In the genomic region with DNA sequence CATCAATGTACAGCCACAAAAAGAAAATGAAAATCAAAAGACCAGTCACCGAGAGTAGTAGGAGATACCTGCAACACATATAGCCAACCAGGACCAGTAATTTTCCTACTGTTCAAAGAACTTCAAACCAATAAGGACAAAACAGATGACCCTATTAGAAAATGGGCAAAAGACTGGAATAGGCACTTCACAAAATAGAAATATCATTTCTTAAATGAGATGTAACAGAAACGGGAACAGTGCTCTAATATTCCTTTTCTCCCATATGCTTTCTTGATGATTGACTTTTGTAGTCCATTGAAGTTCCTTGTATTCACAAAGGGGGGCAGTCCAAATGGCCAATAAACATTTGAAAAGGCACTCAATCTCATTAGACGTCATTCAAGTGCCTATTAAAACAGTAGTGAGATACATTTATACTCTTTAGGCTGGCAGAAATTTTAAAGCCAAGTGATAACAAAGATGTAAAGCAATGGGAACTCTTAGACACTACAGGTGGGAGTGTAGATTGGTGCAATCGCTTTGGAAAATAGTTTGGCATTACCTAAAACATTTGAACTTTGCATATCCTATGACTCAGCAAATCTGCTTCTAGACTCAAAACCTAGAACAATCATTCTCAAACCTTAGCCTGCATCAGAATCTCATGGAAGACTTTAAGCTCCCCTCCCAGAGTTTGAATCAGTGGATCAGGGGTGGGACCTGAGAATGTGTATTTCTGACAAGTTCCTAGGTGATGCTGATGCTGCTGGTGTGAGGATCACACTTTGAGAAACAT, we compare ENCODE assay signal across 25 cellular contexts.
"Had no signal": no experiment of that assay in that cellular context is flagged by ENCODE, and none has a peak within 500 bp of the region (broad histone marks: within the 10 kb centered on the region; RNA-seq: fewer than 3 reads in every experiment).

No MANE protein-coding gene starts in this region.

- DNase-seq: dermis blood vessel endothelial cell; dorsolateral prefrontal cortex; effector CD4-positive, alpha-beta T cell; effector memory CD4-positive, alpha-beta T cell; foreskin keratinocyte; glutamatergic neuron; head of caudate nucleus; heart right ventricle; hippocampal formation; left cardiac atrium; left lung; left ventricle myocardium superior; lower lobe of right lung; mesenchymal stem cell; mucosa of descending colon; naive B cell had no signal

- H3K4me3 Mint-ChIP-seq: mesothelial cell of epicardium, naive B cell had no signal

- H3K4me1 Mint-ChIP-seq: mesothelial cell of epicardium, naive B cell had no signal

- H3K4me3 ChIP-seq: coronary artery, dorsolateral prefrontal cortex, esophagus muscularis mucosa, gastroesophageal sphincter, heart right ventricle, left lung, lower lobe of right lung, mucosa of descending colon had no signal

- H3K4me1 ChIP-seq: foreskin keratinocyte, left lung had no signal

- H3K27ac Mint-ChIP-seq: mesothelial cell of epicardium, naive B cell had no signal

- ATAC-seq: foreskin keratinocyte, gastroesophageal sphincter, heart right ventricle, left cardiac atrium, left lung, left ventricle myocardium superior, lower lobe of right lung, mucosa of descending colon had no signal

- H3K27ac ChIP-seq: coronary artery, dorsolateral prefrontal cortex, esophagus muscularis mucosa, foreskin keratinocyte, gastroesophageal sphincter, heart right ventricle, left lung, lower lobe of right lung had no signal

- H3K36me3 ChIP-seq: esophagus muscularis mucosa, gastroesophageal sphincter, heart right ventricle, left lung, lower lobe of right lung had no signal

- H3K27me3 ChIP-seq: dorsolateral prefrontal cortex, esophagus muscularis mucosa, foreskin keratinocyte, gastroesophageal sphincter, heart right ventricle, left lung had no signal

- H3K36me3 Mint-ChIP-seq: mesothelial cell of epicardium had no signal

- FAIRE-seq: colon, endothelial cell of umbilical vein, frontal cortex, islet of Langerhans, keratinocyte had no signal
